1 cellular context compared by ENCODE assay signal in genomic region chr7:139738772-139739171, GRCh38.
TF ChIP-seq lines count a peak whose summit lies in the region.

No MANE protein-coding gene starts in this region.

TF ChIP-seq in GM12878, 131 proteins besides CTCF, POLR2A, EP300 and RAD21 (continued from another document):
- TF ChIP-seq SPI1 (IDR thresholded peaks at IDR 0.05; ENCODE audit: borderline replicate concordance, insufficient read depth, low read depth, low read length): 0 out of 2 replicates have a peak, but pooled peaks have one; percentile 11
TF ChIP-seq in GM12878: peak in this region for 1.
